In genomic region chr7:71716741-71717140, GRCh38 we compare ENCODE assay signal across 1 cellular context.
TF ChIP-seq lines count a peak whose summit lies in the region.

No MANE protein-coding gene starts in this region.

TF ChIP-seq in H1, 55 proteins besides CTCF, POLR2A, EP300 and RAD21 (continued from another document):
- TF ChIP-seq JUN (IDR thresholded peaks at IDR 0.05; ENCODE audit: low read depth, low read length) (no peak), PHF8 (conservative IDR thresholded peaks at IDR 0.05; ENCODE audit: low read depth, low read length) (no peak), KDM1A (IDR thresholded peaks at IDR 0.05; ENCODE audit: borderline replicate concordance, low read length) (no peak), SP2 (IDR thresholded peaks at IDR 0.05; ENCODE audit: low read length) (no peak), EZH2 (IDR thresholded peaks at IDR 0.05; ENCODE audit: low read depth, low read length, severe bottlenecking) (no peak), TCF12 (IDR thresholded peaks at IDR 0.05; ENCODE audit: low read depth, low read length) (no peak)
